Comparison of ENCODE assay signal across 1 cellular context in genomic region chr6:167982063-167982462, GRCh38.
TF ChIP-seq lines count a peak whose summit lies in the region.

No MANE protein-coding gene starts in this region.

TF ChIP-seq in K562, 482 proteins besides CTCF, POLR2A, EP300 and RAD21:
- TF ChIP-seq CEBPZ (IDR thresholded peaks at IDR 0.05; ENCODE audit: borderline replicate concordance, low read depth, low read length) (no peak), TCF7L2 (IDR thresholded peaks at IDR 0.05; ENCODE audit: low read depth, low read length) (no peak), BMI1 (IDR thresholded peaks at IDR 0.05; ENCODE audit: low read length) (no peak)
- TF ChIP-seq, protein P1, sequence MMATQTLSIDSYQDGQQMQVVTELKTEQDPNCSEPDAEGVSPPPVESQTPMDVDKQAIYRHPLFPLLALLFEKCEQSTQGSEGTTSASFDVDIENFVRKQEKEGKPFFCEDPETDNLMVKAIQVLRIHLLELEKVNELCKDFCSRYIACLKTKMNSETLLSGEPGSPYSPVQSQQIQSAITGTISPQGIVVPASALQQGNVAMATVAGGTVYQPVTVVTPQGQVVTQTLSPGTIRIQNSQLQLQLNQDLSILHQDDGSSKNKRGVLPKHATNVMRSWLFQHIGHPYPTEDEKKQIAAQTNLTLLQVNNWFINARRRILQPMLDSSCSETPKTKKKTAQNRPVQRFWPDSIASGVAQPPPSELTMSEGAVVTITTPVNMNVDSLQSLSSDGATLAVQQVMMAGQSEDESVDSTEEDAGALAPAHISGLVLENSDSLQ (IDR thresholded peaks at IDR 0.05): peak; percentile 53
